24 cellular contexts compared by ENCODE assay signal in genomic region chr1:73860421-73860950, GRCh38.
"Had no signal": no experiment of that assay in that cellular context is flagged by ENCODE, and none has a peak within 500 bp of the region (broad histone marks: within the 10 kb centered on the region; RNA-seq: fewer than 3 reads in every experiment).

No MANE protein-coding gene starts in this region.

- H3K9me3 ChIP-seq: breast epithelium, esophagus squamous epithelium, neutrophil, right lobe of liver, thoracic aorta, uterus had no signal

- H3K27me3 ChIP-seq: breast epithelium, esophagus squamous epithelium, heart right ventricle, neutrophil, right lobe of liver, uterus had no signal

- FAIRE-seq: colon, endometrium had no signal

- H3K4me3 ChIP-seq: breast epithelium, esophagus squamous epithelium, heart right ventricle, right lobe of liver, skin epidermis, thoracic aorta, uterus had no signal

- H3K4me1 ChIP-seq: breast epithelium, esophagus squamous epithelium, heart right ventricle, right lobe of liver, uterus had no signal

- DNase-seq: activated CD4-positive, alpha-beta T cell treated with anti-CD3 and anti-CD28 coated beads for 4 hours; activated CD4-positive, alpha-beta T cell treated with anti-CD3 and anti-CD28 coated beads, Interleukin-2, amount 50 U/mL, for 4 hours; activated naive CD4-positive, alpha-beta T cell; activated T-cell treated with anti-CD3 and anti-CD28 coated beads for 4 hours; activated T-cell treated with anti-CD3 and anti-CD28 coated beads, Interleukin-2, amount 50 U/mL, for 72 hours; central memory CD4-positive, alpha-beta T cell; dermis blood vessel endothelial cell; effector CD4-positive, alpha-beta T cell; esophagus squamous epithelium; foreskin melanocyte; heart right ventricle; naive thymus-derived CD8-positive, alpha-beta T cell; right lobe of liver; stimulated activated CD4-positive, alpha-beta T cell treated with anti-CD3 and anti-CD28 coated beads, Interleukin-4, amount 100 ng/mL, for 24 hours; T-helper 2 cell; trophoblast cell; uterus had no signal

- H3K27ac ChIP-seq: breast epithelium, epithelial cell of prostate, esophagus squamous epithelium, heart right ventricle, neutrophil, right lobe of liver, skin epidermis, thoracic aorta, uterus had no signal

- H3K36me3 ChIP-seq: breast epithelium, esophagus squamous epithelium, heart right ventricle, neutrophil, right lobe of liver, thoracic aorta, uterus had no signal
